1 cellular context compared by ENCODE assay signal in the genomic region with DNA sequence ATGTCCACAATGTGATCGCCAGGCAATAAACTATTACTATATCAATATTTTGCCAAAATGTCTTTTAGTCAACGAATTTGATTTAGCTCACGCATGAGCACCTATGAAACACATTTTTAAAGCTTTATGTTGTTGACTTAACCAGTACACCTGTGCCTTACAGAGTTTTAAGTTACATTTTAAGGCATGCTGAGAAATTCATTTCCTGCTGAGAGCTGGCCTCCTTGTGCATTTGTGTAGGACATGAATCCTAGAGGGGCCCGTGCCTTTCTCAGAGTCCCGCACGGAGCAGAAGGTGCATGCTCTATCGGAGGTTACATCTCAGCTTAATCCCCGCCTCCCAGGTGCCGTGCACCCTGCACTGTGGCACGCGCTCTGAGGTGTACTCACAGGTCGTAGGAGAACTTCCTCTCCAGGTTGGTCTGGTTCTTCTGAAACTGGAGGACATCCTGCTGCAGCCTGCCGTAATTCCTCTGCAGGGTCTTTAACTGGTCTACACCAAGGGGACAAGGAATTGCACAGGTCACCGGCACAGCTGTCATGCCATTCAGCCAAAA.
TF ChIP-seq lines count a peak whose summit lies in the region.

No MANE protein-coding gene starts in this region.

TF ChIP-seq in H1, 55 proteins besides CTCF, POLR2A, EP300 and RAD21:
- TF ChIP-seq NRF1 (IDR thresholded peaks at IDR 0.05; ENCODE audit: low read depth, low read length) (no peak), HDAC2 (IDR thresholded peaks at IDR 0.05; ENCODE audit: borderline replicate concordance in 1 of 2, low read depth in 2 of 2, low read length in 2 of 2) (no peak), PHF8 (conservative IDR thresholded peaks at IDR 0.05; ENCODE audit: low read depth, low read length) (no peak), SAP30 (IDR thresholded peaks at IDR 0.05; ENCODE audit: insufficient read depth, insufficient replicate concordance, low read length) (no peak), CEBPB (IDR thresholded peaks at IDR 0.05; ENCODE audit: low read depth, low read length) (no peak), KDM5A (IDR thresholded peaks at IDR 0.05; ENCODE audit: low read length) (no peak), EGR1 (IDR thresholded peaks at IDR 0.05; ENCODE audit: borderline replicate concordance, low read depth, low read length) (no peak), KDM4A (IDR thresholded peaks at IDR 0.05; ENCODE audit: low read depth, low read length, severe bottlenecking) (no peak), SIX5 (IDR thresholded peaks at IDR 0.05; ENCODE audit: low read depth, low read length) (no peak), TCF12 (IDR thresholded peaks at IDR 0.05; ENCODE audit: low read depth, low read length) (no peak)
- TF ChIP-seq, protein P1, sequence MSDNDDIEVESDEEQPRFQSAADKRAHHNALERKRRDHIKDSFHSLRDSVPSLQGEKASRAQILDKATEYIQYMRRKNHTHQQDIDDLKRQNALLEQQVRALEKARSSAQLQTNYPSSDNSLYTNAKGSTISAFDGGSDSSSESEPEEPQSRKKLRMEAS (IDR thresholded peaks at IDR 0.05): no peak
